Comparison of ENCODE assay signal across 2 cellular contexts in genomic region chr10:132427939-132428367, GRCh38.
TF ChIP-seq lines count a peak whose summit lies in the region.

No MANE protein-coding gene starts in this region.

TF ChIP-seq in HEK293T, 16 proteins besides CTCF, POLR2A, EP300 and RAD21 (continued from another document):
- TF ChIP-seq SP1 (IDR thresholded peaks at IDR 0.05) (no peak), CTBP1 (IDR thresholded peaks at IDR 0.05; ENCODE audit: borderline replicate concordance) (peak; percentile 79)
TF ChIP-seq in HEK293T: peak in this region for 2.

TF ChIP-seq in K562, 482 proteins besides CTCF, POLR2A, EP300 and RAD21 (continued from another document):
- TF ChIP-seq PBX2 (CRISPR knock-in tag; IDR thresholded peaks at IDR 0.05; ENCODE audit: low read depth) (no peak), PBX2 (tag; conservative IDR thresholded peaks at IDR 0.05; ENCODE audit: low read depth) (0 out of 2 replicates have a peak, but pooled peaks have one; percentile 28), KDM1A (IDR thresholded peaks at IDR 0.05) (peak; percentile 32 to 63; a peak in 3 of 4 replicates)
